8 cellular contexts compared by ENCODE assay signal in the genomic region with DNA sequence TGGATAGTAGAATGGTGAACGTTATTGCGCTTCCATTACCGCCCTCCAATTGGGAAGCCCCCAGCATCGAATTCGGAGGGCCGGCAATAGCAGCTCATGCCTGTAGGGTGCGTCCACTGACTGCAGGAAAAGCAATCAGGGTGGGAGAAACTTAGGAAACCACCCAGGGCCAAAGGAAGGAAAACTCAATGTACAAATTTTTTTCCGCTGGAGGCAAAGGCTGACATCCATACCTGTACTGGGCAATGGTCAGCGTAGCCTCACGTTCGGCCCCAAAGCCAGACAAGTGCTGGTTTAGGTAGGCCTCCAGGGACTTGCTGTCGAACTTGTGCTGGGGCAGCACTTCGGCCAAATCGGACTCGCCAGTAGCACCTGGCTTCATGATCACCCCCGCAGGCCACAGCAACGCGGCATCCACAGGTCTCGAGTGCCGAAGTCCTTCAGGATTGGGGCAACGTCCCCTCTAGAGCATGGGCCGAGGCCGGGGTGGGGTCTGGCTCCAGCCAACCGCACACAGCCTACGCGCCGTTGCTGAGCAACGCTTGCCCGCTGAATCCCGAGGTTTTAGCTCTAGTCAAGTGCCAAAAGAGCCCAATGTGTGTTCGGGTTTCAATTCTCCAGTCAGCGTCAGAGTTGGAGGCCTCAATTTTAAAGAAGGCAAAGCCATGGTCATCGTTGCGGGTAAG. TPM values are rescaled to one million over a fixed set of nuclear protein-coding genes. Genes with fewer than 3 reads are reported as not detected.
DNase-seq lines count a peak whose midpoint lies in the region; TF ChIP-seq lines count a peak whose summit lies in the region.

TSS of gene ACAD11 (minus strand) at position 440 of the 686 bp plus-strand sequence. CDS start at position 382, 58 bp downstream.

- H3K27me3 ChIP-seq in right atrium auricular region: no peaks in the 10 kb centered on the region

- H3K36me3 ChIP-seq in right atrium auricular region: no peaks in the 10 kb centered on the region

- peaks cover 22% of the 10 kb centered on the region for H3K4me1 Mint-ChIP-seq in progenitor cell of endocrine pancreas (ENCODE audit: low read depth)

- H3K9me3 ChIP-seq in right atrium auricular region: no peaks in the 10 kb centered on the region

- peak; percentile 83 for TF ChIP-seq CTCF in astrocyte of the cerebellum (IDR thresholded peaks at IDR 0.05; ENCODE audit: low read depth, low read length, missing control alignments)
- TF ChIP-seq CTCF in right atrium auricular region (IDR thresholded peaks at IDR 0.05): peak; percentile 48 to 79
- peak; percentile 64 for TF ChIP-seq CTCF in progenitor cell of endocrine pancreas (IDR thresholded peaks at IDR 0.05; ENCODE audit: unreplicated experiment)

- no peaks in the 10 kb centered on the region for H3K36me3 Mint-ChIP-seq in progenitor cell of endocrine pancreas (ENCODE audit: insufficient read depth)

- DNase-seq in NCI-H1436 (lab: John Stamatoyannopoulos, UW) (peak; percentile 59), NCI-H1436 treated with DMSO at 0.1 percent for 48 hours (lab: John Stamatoyannopoulos, UW) (no peak), HCEC 1CT (peak; percentile 63), LoVo (ENCODE audit: low spot score) (peak; percentile 72), SK-N-DZ (ENCODE audit: low spot score) (peak; percentile 72), astrocyte of the cerebellum (ENCODE audit: low read depth) (no peak), right atrium auricular region (ENCODE audit: low spot score) (peak; percentile 81), progenitor cell of endocrine pancreas (ENCODE audit: low spot score, unreplicated experiment) (peak; percentile 26)

- peak within 1 kb of the TSS; percentile 97 for H3K27ac Mint-ChIP-seq in progenitor cell of endocrine pancreas

- peaks cover 0 to 48% of the 10 kb centered on the region in 2 donors for H3K4me1 ChIP-seq in right atrium auricular region

- H3K9me3 Mint-ChIP-seq in progenitor cell of endocrine pancreas (ENCODE audit: low read depth): no peaks in the 10 kb centered on the region

- H3K27me3 Mint-ChIP-seq in progenitor cell of endocrine pancreas: no peaks in the 10 kb centered on the region

- peak within 1 kb of the TSS; percentile 94 for H3K4me3 Mint-ChIP-seq in progenitor cell of endocrine pancreas (ENCODE audit: low read depth)

- H3K4me3 ChIP-seq in astrocyte of the cerebellum (ENCODE audit: low read depth, low read length) (peak within 1 kb of the TSS; percentile 68), right atrium auricular region (peak within 1 kb of the TSS; percentile 94 to 95)

- H3K27ac ChIP-seq in right atrium auricular region: peak within 1 kb of the TSS; percentile 96

- in situ Hi-C loops in astrocyte of the cerebellum (cut with HindIII; ENCODE audit: low sequenced_read_pairs): no loop called here

RNA-seq across cellular contexts. Expression of gene ACAD11, which starts in this region (rescaled TPM):
- 9.1 and 9.3 TPM in 2 replicates for polyA plus RNA-seq in SK-N-DZ (2014; cell fraction: cytosol; rRNA removed)
- polyA plus RNA-seq in SK-N-DZ (2014; cell fraction: nucleus; rRNA removed): 28.4 and 31.9 TPM in 2 replicates
- total RNA-seq in right atrium auricular region (10 to 100 TPM; 18.0 to 26.0 TPM), progenitor cell of endocrine pancreas (14.2 and 14.8 TPM in 2 replicates)

Comparison
In these comparisons a context has a peak if more than half of its experiments do, and no peak if none do; other contexts are left out.
1. DNase-seq: peak in NCI-H1436 (single experiment), HCEC 1CT (single experiment), LoVo (single experiment), SK-N-DZ (single experiment), right atrium auricular region (single experiment) and progenitor cell of endocrine pancreas (single experiment); none in NCI-H1436 treated with DMSO at 0.1 percent for 48 hours (single experiment) and astrocyte of the cerebellum (single experiment).
2. Peak in every context shown above with its lines, with median percentiles within 50 percentile points of each other: CTCF ChIP-seq.